ENCODE assay signal across 10 cellular contexts in genomic region chr1:98405581-98406059, GRCh38.
A peak's percentile ranks its signal among the peaks of the same experiment; 100 is the strongest.
DNase-seq lines count a peak whose midpoint lies in the region; ATAC-seq, FAIRE-seq and TF ChIP-seq lines count a peak whose summit lies in the region.
"Had no signal": no experiment of that assay in that cellular context is flagged by ENCODE, and none has a peak within 500 bp of the region (broad histone marks: within the 10 kb centered on the region; RNA-seq: fewer than 3 reads in every experiment).

No MANE protein-coding gene starts in this region.

- H3K27me3 ChIP-seq in endothelial cell of umbilical vein (ENCODE audit: control insufficient read depth in 2 of 2, insufficient read depth in 2 of 2, low read length in 2 of 2) (no peaks in the 10 kb centered on the region), H7 (ENCODE audit: control insufficient read depth, insufficient read depth, low read length) (no peaks in the 10 kb centered on the region)

- POLR2A ChIA-PET in endothelial cell of umbilical vein (lab: Charles Lee) = no interaction called here

- no peaks in the 10 kb centered on the region for H3K9me1 ChIP-seq in endothelial cell of umbilical vein (replicated peaks; ENCODE audit: control insufficient read depth, extremely low read depth, insufficient read depth, low read length)

- TF ChIP-seq POLR2A in GM12891 (IDR thresholded peaks at IDR 0.05; ENCODE audit: low read depth, low read length) = peak; percentile 72; the same call in 1 of the 2 replicates
- TF ChIP-seq POLR2A in endothelial cell of umbilical vein (IDR thresholded peaks at IDR 0.05; ENCODE audit: low read depth, low read length) = no peak

- peak overlapping the region; percentile 38 for H3K4me2 ChIP-seq in endothelial cell of umbilical vein (ENCODE audit: insufficient read depth, low read length)

- no peak overlapping the region for H3K27ac ChIP-seq in endothelial cell of umbilical vein (ENCODE audit: insufficient read depth, low read depth, low read length)

- no peaks in the 10 kb centered on the region for H3K79me2 ChIP-seq in endothelial cell of umbilical vein (ENCODE audit: control insufficient read depth, insufficient read depth, low read length)

- peaks cover 6% of the 10 kb centered on the region for H3K4me1 ChIP-seq in endothelial cell of umbilical vein (ENCODE audit: control insufficient read depth, extremely low read depth, insufficient read depth, low read length)

- DNase-seq in GM12891 (ENCODE audit: insufficient read length, low spot score) (no peak), endothelial cell of umbilical vein (ENCODE audit: low read depth, low spot score) (no peak), NCI-H345 treated with DMSO at 0.1 percent for 48 hours (lab: John Stamatoyannopoulos, UW; ENCODE audit: unreplicated experiment) (no peak), NCI-H1048 (lab: John Stamatoyannopoulos, UW) (no peak), H7 (no peak), NCI-H446 treated with DMSO at 0.1 percent for 48 hours (lab: John Stamatoyannopoulos, UW) (no peak)
- DNase-seq: dermis blood vessel endothelial cell had no signal

- H3K9ac ChIP-seq in endothelial cell of umbilical vein (replicated peaks; ENCODE audit: extremely low read depth, insufficient read depth, low read length) = no peak overlapping the region

- H4K20me1 ChIP-seq in endothelial cell of umbilical vein (replicated peaks; ENCODE audit: control insufficient read depth, extremely low read depth, insufficient read depth, low read length) = no peaks in the 10 kb centered on the region

- no peaks in the 10 kb centered on the region for H3K36me3 ChIP-seq in endothelial cell of umbilical vein (ENCODE audit: control insufficient read depth in 2 of 2, extremely low read depth in 1 of 2, insufficient read depth in 2 of 2, low read length in 2 of 2)
- H3K36me3 ChIP-seq in H7 (replicated peaks; ENCODE audit: control insufficient read depth, insufficient read depth, low read length) = no peaks in the 10 kb centered on the region

- no peaks in the 10 kb centered on the region for H3K9me3 ChIP-seq in endothelial cell of umbilical vein (replicated peaks; ENCODE audit: control insufficient read depth, insufficient read depth, low read length)

- dilution Hi-C loops in endothelial cell of umbilical vein (cut with MboI; ENCODE audit: extremely low pct_ligation_motif_present, low sequenced_read_pairs) = no loop called here

- peak overlapping the region; percentile 92 for H2AFZ ChIP-seq in endothelial cell of umbilical vein (ENCODE audit: low read depth, low read length)

- BruUV-seq in endothelial cell of umbilical vein (replicated peaks; lab: Mats Ljungman, UMichigan) = TSS peak; percentile 77

- no peak for TF ChIP-seq CTCF in endothelial cell of umbilical vein (IDR thresholded peaks at IDR 0.05; ENCODE audit: extremely low read depth in 1 of 2, insufficient read depth in 1 of 2, low read depth in 1 of 2, low read length in 2 of 2)

- FAIRE-seq in GM12891 (lab: Jason Lieb, UNC) = peak; percentile 26
- no peak for FAIRE-seq in endothelial cell of umbilical vein (lab: Jason Lieb, UNC)

- intact Hi-C loops in endothelial cell of umbilical vein (cut with micrococcal nuclease) = no loop called here

- ATAC-seq in GM21576 (IDR thresholded peaks at IDR 0.05; ENCODE audit: unreplicated experiment) (peak; percentile 69), HG03521 (IDR thresholded peaks at IDR 0.05; ENCODE audit: unreplicated experiment) (peak; percentile 84)

- no peak overlapping the region for H3K4me3 ChIP-seq in endothelial cell of umbilical vein (replicated peaks in 1 of 3; ENCODE audit: insufficient read depth in 1 of 3, low read depth in 1 of 3, low read length in 3 of 3)
- no peak overlapping the region for H3K4me3 ChIP-seq in H7 (ENCODE audit: insufficient read depth, low read depth, low read length)
- H3K4me3 ChIP-seq: lung had no signal

- CTCF ChIA-PET in endothelial cell of umbilical vein (lab: Charles Lee) = interaction anchor here (1.4 to 4.1 kb wide), 3 partner anchors 13 to 29 kb away, joined by 3 to 10 read pairs (median 3); no protein-coding TSS in a partner anchor

TF ChIP-seq in GM12891, 5 proteins besides CTCF, POLR2A, EP300 and RAD21:
- TF ChIP-seq TAF1 (IDR thresholded peaks at IDR 0.05; ENCODE audit: low read depth, low read length) (no peak), PAX5 (IDR thresholded peaks at IDR 0.05; ENCODE audit: insufficient read depth, low read length, severe bottlenecking) (no peak), POLR2AphosphoS5 (IDR thresholded peaks at IDR 0.05; ENCODE audit: low read depth, low read length) (peak; percentile 62; the same call in 1 of the 2 replicates), POU2F2 (IDR thresholded peaks at IDR 0.05; ENCODE audit: low read depth, low read length) (no peak), SPI1 (IDR thresholded peaks at IDR 0.05; ENCODE audit: low read depth, low read length) (no peak)

TF ChIP-seq in endothelial cell of umbilical vein, 7 proteins besides CTCF, POLR2A, EP300 and RAD21:
- no peak for TF ChIP-seq MAX (IDR thresholded peaks at IDR 0.05; ENCODE audit: insufficient read depth, insufficient read length)
